32 cellular contexts compared by ENCODE assay signal in the genomic region with DNA sequence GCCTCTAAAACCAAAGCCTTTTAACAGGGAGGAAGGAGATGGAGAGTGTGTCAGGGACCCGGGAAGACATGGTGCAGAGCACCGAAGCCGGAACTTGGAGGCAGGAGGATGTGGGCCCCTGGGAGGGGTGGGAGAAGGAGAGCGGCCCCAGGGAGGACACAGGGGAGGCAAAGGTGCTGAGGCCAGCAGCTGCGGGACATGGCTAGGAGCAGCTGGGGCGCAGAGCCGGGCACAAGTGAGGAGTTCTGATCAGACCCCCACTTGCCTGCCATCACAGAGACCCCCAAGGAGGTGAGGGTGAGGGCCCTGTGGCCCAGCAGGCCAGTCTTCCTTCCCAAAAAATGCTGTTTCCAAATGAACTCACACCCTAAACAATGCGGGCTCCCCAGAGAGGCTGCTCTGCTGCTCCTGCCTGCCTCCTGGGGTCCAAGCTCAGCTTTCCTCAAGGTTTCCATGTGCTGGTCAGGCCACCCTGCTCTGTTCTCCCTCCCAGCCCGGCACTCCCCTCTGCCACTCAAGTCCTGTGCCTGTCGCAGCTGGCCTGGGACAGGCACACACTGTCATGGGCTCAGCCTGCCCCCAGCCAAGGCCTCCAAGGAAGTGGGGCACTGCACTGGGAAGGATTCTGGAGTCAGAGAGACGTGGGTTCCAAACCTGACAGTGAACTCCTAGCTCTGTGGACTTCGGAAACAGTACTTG. TPM values are rescaled to one million over a fixed set of nuclear protein-coding genes. Genes with fewer than 3 reads are reported as not detected.
DNase-seq lines count a peak whose midpoint lies in the region; ATAC-seq and TF ChIP-seq lines count a peak whose summit lies in the region.
"Had no signal": no experiment of that assay in that cellular context is flagged by ENCODE, and none has a peak within 500 bp of the region (broad histone marks: within the 10 kb centered on the region; RNA-seq: fewer than 3 reads in every experiment).

No MANE protein-coding gene starts in this region.

- H3K4me1 Mint-ChIP-seq in activated CD8-positive, alpha-beta T cell treated with anti-CD3 and anti-CD28 coated beads, Interleukin-2, amount 10 ng/mL, durations not matched to agents 7 days and 5 days (ENCODE audit: low read depth), result peaks cover 3% of the 10 kb centered on the region
- H3K4me1 Mint-ChIP-seq in activated CD8-positive, alpha-beta T cell treated with anti-CD3 and anti-CD28 coated beads for 36 hours (ENCODE audit: low read depth), result peaks cover 2% of the 10 kb centered on the region
- peaks cover 11% of the 10 kb centered on the region for H3K4me1 Mint-ChIP-seq in chondrocyte (ENCODE audit: low read depth)
- H3K4me1 Mint-ChIP-seq in stimulated activated effector memory CD8-positive, alpha-beta T cell treated with anti-CD3 and anti-CD28 coated beads, Interleukin-12 subunit alpha, Interleukin-12 subunit beta, amount 100 ng/mL, for 72 hours, result peaks cover 5% of the 10 kb centered on the region

- intact Hi-C loops in activated CD8-positive, alpha-beta T cell treated with anti-CD3 and anti-CD28 coated beads for 36 hours (cut with micrococcal nuclease), result no loop called here
- intact Hi-C loops in PC-3 (cut with micrococcal nuclease), result no loop called here
- intact Hi-C loops in psoas muscle (cut with DNase I), result no loop called here

- no peaks in the 10 kb centered on the region for H3F3A ChIP-seq in PC-3 (ENCODE audit: low read length, unreplicated experiment)

- CTCF ChIA-PET in activated CD8-positive, alpha-beta T cell treated with anti-CD3 and anti-CD28 coated beads, Interleukin-2, amount 10 ng/mL, durations not matched to agents 7 days and 5 days (lab: Charles Lee), result interaction anchor here (1.9 kb wide), 1 partner anchor 192 kb away, joined by 4 read pairs; no protein-coding TSS in a partner anchor
- CTCF ChIA-PET in activated CD8-positive, alpha-beta T cell treated with anti-CD3 and anti-CD28 coated beads for 36 hours (lab: Charles Lee), result interaction anchor here (1.0 to 2.7 kb wide), 3 partner anchors 166 to 191 kb away, joined by 3 to 8 read pairs (median 3); no protein-coding TSS in a partner anchor
- CTCF ChIA-PET in PC-3 (lab: Charles Lee), result no interaction called here

- H3K9me3 Mint-ChIP-seq in activated CD8-positive, alpha-beta T cell treated with anti-CD3 and anti-CD28 coated beads, Interleukin-2, amount 10 ng/mL, durations not matched to agents 7 days and 5 days (ENCODE audit: insufficient read depth), result no peaks in the 10 kb centered on the region
- H3K9me3 Mint-ChIP-seq in activated CD8-positive, alpha-beta T cell treated with anti-CD3 and anti-CD28 coated beads for 36 hours, result no peaks in the 10 kb centered on the region
- no peaks in the 10 kb centered on the region for H3K9me3 Mint-ChIP-seq in chondrocyte (ENCODE audit: low read depth)
- H3K9me3 Mint-ChIP-seq in stimulated activated effector memory CD8-positive, alpha-beta T cell treated with anti-CD3 and anti-CD28 coated beads, Interleukin-12 subunit alpha, Interleukin-12 subunit beta, amount 100 ng/mL, for 72 hours, result no peaks in the 10 kb centered on the region
- H3K9me3 Mint-ChIP-seq: activated T-cell treated with anti-CD3 and anti-CD28 coated beads, Interleukin-2, amount 50 U/mL, for 72 hours; CD4-positive, CD25-positive, alpha-beta regulatory T cell; HFFc6; T-helper 1 cell treated with Interleukin-12 subunit alpha and Interleukin-12 subunit beta and Interleukin-4 antibody, amounts not matched to agents 30 μg/mL and 1 μg/mL, for 36 hours had no signal

- H3K4me1 ChIP-seq in PC-3 (ENCODE audit: insufficient read depth, low read length) (peaks cover 10% of the 10 kb centered on the region), psoas muscle (no peaks in the 10 kb centered on the region)

- H3K4me2 ChIP-seq in PC-3 (ENCODE audit: low read length), result peak overlapping the region; percentile 52; the same call in 1 of the 2 replicates
- H3K4me2 ChIP-seq: hepatocyte had no signal

- no peak overlapping the region; the same call in 1 of the 2 replicates for H3K9ac ChIP-seq in PC-3 (ENCODE audit: low read length)
- H3K9ac ChIP-seq: GM23248 had no signal

- H3K4me3 ChIP-seq in PC-3 (ENCODE audit: low read length) (no peak overlapping the region), psoas muscle (no peak overlapping the region)
- H3K4me3 ChIP-seq: body of pancreas, gastroesophageal sphincter, GM23248, hepatocyte, suprapubic skin had no signal

- H3K27me3 ChIP-seq in PC-3 (ENCODE audit: low read length) (no peaks in the 10 kb centered on the region), psoas muscle (ENCODE audit: insufficient read depth in 3 of 3, low read length in 2 of 3) (no peaks in the 10 kb centered on the region)
- H3K27me3 ChIP-seq: body of pancreas, gastroesophageal sphincter, hepatocyte, suprapubic skin had no signal

- no peak overlapping the region for H2AFZ ChIP-seq in PC-3 (ENCODE audit: low read length)
- H2AFZ ChIP-seq: GM23248, hepatocyte had no signal

- H3K9me2 ChIP-seq in PC-3 (replicated peaks; ENCODE audit: low read length), result no peaks in the 10 kb centered on the region

- POLR2A ChIA-PET in activated CD8-positive, alpha-beta T cell treated with anti-CD3 and anti-CD28 coated beads, Interleukin-2, amount 10 ng/mL, durations not matched to agents 7 days and 5 days (lab: Charles Lee), result no interaction called here
- POLR2A ChIA-PET in activated CD8-positive, alpha-beta T cell treated with anti-CD3 and anti-CD28 coated beads for 36 hours (lab: Charles Lee), result no interaction called here
- POLR2A ChIA-PET in PC-3 (lab: Charles Lee; ENCODE audit: unreplicated experiment), result no interaction called here

- no peak for TF ChIP-seq CTCF in activated CD8-positive, alpha-beta T cell treated with anti-CD3 and anti-CD28 coated beads for 36 hours (IDR thresholded peaks at IDR 0.05)
- no peak for TF ChIP-seq CTCF in PC-3 (conservative IDR thresholded peaks at IDR 0.05; ENCODE audit: low read depth, low read length)
- no peak for TF ChIP-seq CTCF in chondrocyte (IDR thresholded peaks at IDR 0.05)
- no peak for TF ChIP-seq CTCF in psoas muscle (IDR thresholded peaks at IDR 0.05)

- peak overlapping the region; percentile 30 for H3K27ac Mint-ChIP-seq in activated CD8-positive, alpha-beta T cell treated with anti-CD3 and anti-CD28 coated beads, Interleukin-2, amount 10 ng/mL, durations not matched to agents 7 days and 5 days
- no peak overlapping the region for H3K27ac Mint-ChIP-seq in activated CD8-positive, alpha-beta T cell treated with anti-CD3 and anti-CD28 coated beads for 36 hours
- peak overlapping the region; percentile 65 for H3K27ac Mint-ChIP-seq in chondrocyte (ENCODE audit: unreplicated experiment)
- H3K27ac Mint-ChIP-seq in stimulated activated effector memory CD8-positive, alpha-beta T cell treated with anti-CD3 and anti-CD28 coated beads, Interleukin-12 subunit alpha, Interleukin-12 subunit beta, amount 100 ng/mL, for 72 hours, result peak overlapping the region; percentile 23
- H3K27ac Mint-ChIP-seq: activated T-cell treated with anti-CD3 and anti-CD28 coated beads, Interleukin-2, amount 50 U/mL, for 72 hours; HFFc6; T-helper 1 cell treated with Interleukin-12 subunit alpha and Interleukin-12 subunit beta and Interleukin-4 antibody, amounts not matched to agents 30 μg/mL and 1 μg/mL, for 36 hours had no signal

- 90 to 95% (median 91%) methylated on average over 12 of the region's 12 CpGs for WGBS in psoas muscle, 3 donors

- no peak for DNase-seq in activated CD8-positive, alpha-beta T cell treated with anti-CD3 and anti-CD28 coated beads, Interleukin-2, amount 10 ng/mL, durations not matched to agents 7 days and 5 days
- no peak for DNase-seq in activated CD8-positive, alpha-beta T cell treated with anti-CD3 and anti-CD28 coated beads for 36 hours
- DNase-seq in PC-3 (no peak), chondrocyte (ENCODE audit: low spot score) (no peak), GM03348 (ENCODE audit: low spot score) (no peak), psoas muscle (no peak), kidney tubule cell (ENCODE audit: low spot score) (no peak)
- no peak for DNase-seq in stimulated activated effector memory CD8-positive, alpha-beta T cell treated with anti-CD3 and anti-CD28 coated beads, Interleukin-12 subunit alpha, Interleukin-12 subunit beta, amount 100 ng/mL, for 72 hours (ENCODE audit: low spot score in 2 of 2)
- DNase-seq: 8988T; activated CD4-positive, CD25-positive, alpha-beta regulatory T cell; activated naive CD4-positive, alpha-beta T cell; activated T-cell treated with anti-CD3 and anti-CD28 coated beads, Interleukin-2, amount 50 U/mL, for 72 hours; CD4-positive, CD25-positive, alpha-beta regulatory T cell; DND-41; GF-D8; HFFc6; mesendoderm; NCI-H1048; NCI-H1694 treated with DMSO at 0.1 percent for 48 hours; NCI-H446; NCI-H748 treated with DMSO at 0.1 percent for 48 hours; stimulated activated CD4-positive, alpha-beta T cell treated with anti-CD3 and anti-CD28 coated beads, Interleukin-2, amount 100 ng/mL, for 48 hours had no signal

- H3K9me3 ChIP-seq in PC-3 (ENCODE audit: low read length) (no peaks in the 10 kb centered on the region), psoas muscle (no peaks in the 10 kb centered on the region)
- H3K9me3 ChIP-seq: body of pancreas, gastroesophageal sphincter, suprapubic skin had no signal

- 0 out of 2 replicates have a peak, but pooled peaks cover 4% of the 10 kb centered on the region for H3K36me3 ChIP-seq in PC-3 (ENCODE audit: low read depth, low read length)
- H3K36me3 ChIP-seq in psoas muscle (ENCODE audit: insufficient read depth in 1 of 2, low read depth in 1 of 2), result peaks cover 0 to 24% of the 10 kb centered on the region in 2 donors

- no peak overlapping the region for H3K4me3 Mint-ChIP-seq in activated CD8-positive, alpha-beta T cell treated with anti-CD3 and anti-CD28 coated beads, Interleukin-2, amount 10 ng/mL, durations not matched to agents 7 days and 5 days
- H3K4me3 Mint-ChIP-seq in activated CD8-positive, alpha-beta T cell treated with anti-CD3 and anti-CD28 coated beads for 36 hours, result no peak overlapping the region
- H3K4me3 Mint-ChIP-seq in chondrocyte (ENCODE audit: unreplicated experiment), result no peak overlapping the region
- H3K4me3 Mint-ChIP-seq in stimulated activated effector memory CD8-positive, alpha-beta T cell treated with anti-CD3 and anti-CD28 coated beads, Interleukin-12 subunit alpha, Interleukin-12 subunit beta, amount 100 ng/mL, for 72 hours, result no peak overlapping the region
- H3K4me3 Mint-ChIP-seq: activated T-cell treated with anti-CD3 and anti-CD28 coated beads, Interleukin-2, amount 50 U/mL, for 72 hours; CD4-positive, CD25-positive, alpha-beta regulatory T cell; HFFc6; T-helper 1 cell treated with Interleukin-12 subunit alpha and Interleukin-12 subunit beta and Interleukin-4 antibody, amounts not matched to agents 30 μg/mL and 1 μg/mL, for 36 hours had no signal

- H3K79me2 ChIP-seq in PC-3 (ENCODE audit: low read length), result no peaks in the 10 kb centered on the region
- H3K79me2 ChIP-seq: hepatocyte had no signal

- BruUV-seq in PC-3 (replicated peaks; lab: Mats Ljungman, UMichigan), result no TSS peak

- ATAC-seq in activated CD8-positive, alpha-beta T cell treated with anti-CD3 and anti-CD28 coated beads, Interleukin-2, amount 10 ng/mL, durations not matched to agents 7 days and 5 days, result no peak
- no peak for ATAC-seq in activated CD8-positive, alpha-beta T cell treated with anti-CD3 and anti-CD28 coated beads for 36 hours
- no peak for ATAC-seq in PC-3
- ATAC-seq in stimulated activated effector memory CD8-positive, alpha-beta T cell treated with anti-CD3 and anti-CD28 coated beads, Interleukin-12 subunit alpha, Interleukin-12 subunit beta, amount 100 ng/mL, for 72 hours, result no peak
- ATAC-seq in psoas muscle, result no peak
- ATAC-seq: activated T-cell treated with anti-CD3 and anti-CD28 coated beads, Interleukin-2, amount 50 U/mL, for 72 hours had no signal

- H3K27me3 Mint-ChIP-seq in activated CD8-positive, alpha-beta T cell treated with anti-CD3 and anti-CD28 coated beads, Interleukin-2, amount 10 ng/mL, durations not matched to agents 7 days and 5 days (ENCODE audit: low read depth), result no peaks in the 10 kb centered on the region
- H3K27me3 Mint-ChIP-seq in activated CD8-positive, alpha-beta T cell treated with anti-CD3 and anti-CD28 coated beads for 36 hours, result no peaks in the 10 kb centered on the region
- H3K27me3 Mint-ChIP-seq in chondrocyte (ENCODE audit: low read depth), result peaks cover 2% of the 10 kb centered on the region
- H3K27me3 Mint-ChIP-seq: CD4-positive, CD25-positive, alpha-beta regulatory T cell had no signal

- peak overlapping the region; percentile 52 for H3K27ac ChIP-seq in PC-3 (ENCODE audit: low read length)
- no peak overlapping the region for H3K27ac ChIP-seq in psoas muscle
- H3K27ac ChIP-seq: GM23248, hepatocyte, suprapubic skin had no signal

- no peaks in the 10 kb centered on the region for H4K20me1 ChIP-seq in PC-3 (ENCODE audit: low read length)

- H3K36me3 Mint-ChIP-seq in activated CD8-positive, alpha-beta T cell treated with anti-CD3 and anti-CD28 coated beads, Interleukin-2, amount 10 ng/mL, durations not matched to agents 7 days and 5 days (ENCODE audit: low read depth), result peaks cover 24% of the 10 kb centered on the region
- H3K36me3 Mint-ChIP-seq in activated CD8-positive, alpha-beta T cell treated with anti-CD3 and anti-CD28 coated beads for 36 hours (ENCODE audit: low read depth), result peaks cover 17% of the 10 kb centered on the region
- H3K36me3 Mint-ChIP-seq in chondrocyte (ENCODE audit: low read depth), result peaks cover 13% of the 10 kb centered on the region
- peaks cover 69% of the 10 kb centered on the region for H3K36me3 Mint-ChIP-seq in stimulated activated effector memory CD8-positive, alpha-beta T cell treated with anti-CD3 and anti-CD28 coated beads, Interleukin-12 subunit alpha, Interleukin-12 subunit beta, amount 100 ng/mL, for 72 hours

RNA-seq across cellular contexts. Expression of a gene that starts 24.0 kb away (rescaled TPM):
- total RNA-seq in activated CD8-positive, alpha-beta T cell treated with anti-CD3 and anti-CD28 coated beads, Interleukin-2, amount 10 ng/mL, durations not matched to agents 7 days and 5 days, result not detected
- total RNA-seq in activated CD8-positive, alpha-beta T cell treated with anti-CD3 and anti-CD28 coated beads for 36 hours, result not detected
- not detected in 2 replicates for total RNA-seq in PC-3 (2014; rRNA removed)
- total RNA-seq in chondrocyte, result not detected in 3 replicates
- total RNA-seq in psoas muscle, result under 1 TPM in 1 of 4 donors, not detected in 3; 0.87 TPM
- under 1 TPM; 0.04 to 0.16 (median 0.14) TPM for polyA plus RNA-seq in psoas muscle
- total RNA-seq: activated T-cell treated with anti-CD3 and anti-CD28 coated beads, Interleukin-2, amount 50 U/mL, for 72 hours; CD4-positive, CD25-positive, alpha-beta regulatory T cell; fibroblast of lung; GM23248; HFFc6; IMR-90; RPMI7951; sciatic nerve had no signal
- polyA plus RNA-seq: fibroblast of lung, GM23248, IMR-90 had no signal
